In genomic region chr13:81745391-81745790, GRCh38 we compare ENCODE assay signal across 18 cellular contexts.
DNase-seq lines count a peak whose midpoint lies in the region; ATAC-seq lines count a peak whose summit lies in the region.
"Had no signal": no experiment of that assay in that cellular context is flagged by ENCODE, and none has a peak within 500 bp of the region (broad histone marks: within the 10 kb centered on the region; RNA-seq: fewer than 3 reads in every experiment).

No MANE protein-coding gene starts in this region.

- no peak for ATAC-seq in GM19023 (IDR thresholded peaks at IDR 0.05; ENCODE audit: unreplicated experiment)
- ATAC-seq: T-helper 17 cell had no signal

- DNase-seq in DMS 273 (lab: John Stamatoyannopoulos, UW; ENCODE audit: unreplicated experiment) (peak; percentile 4), DMS 273 treated with DMSO at 0.1 percent for 48 hours (lab: John Stamatoyannopoulos, UW) (no peak), Ammon's horn (ENCODE audit: low spot score) (peak; percentile 5), NCI-H1105 treated with DMSO at 0.1 percent for 48 hours (lab: John Stamatoyannopoulos, UW) (peak; percentile 70), SHP77 (lab: John Stamatoyannopoulos, UW) (peak; percentile 8 to 13), DMS153 (lab: John Stamatoyannopoulos, UW) (no peak)
- DNase-seq in effector CD8-positive, alpha-beta T cell (lab: John Stamatoyannopoulos, UW), result no peak
- DNase-seq: AML-193, DMS53, EL, Kasumi-1, MM.1S, NCI-H146, NCI-H2029 treated with DMSO at 0.1 percent for 48 hours, NCI-H526, PC-9, T-helper 17 cell had no signal

Comparison
In these comparisons a context has a peak if more than half of its experiments do, and no peak if none do; other contexts are left out.
1. DNase-seq: peak in DMS 273 (single experiment), Ammon's horn (single experiment), NCI-H1105 treated with DMSO at 0.1 percent for 48 hours (single experiment) and SHP77 (2 of 2); none in DMS 273 treated with DMSO at 0.1 percent for 48 hours (single experiment), DMS153 (single experiment) and effector CD8-positive, alpha-beta T cell (single experiment).